24 cellular contexts compared by ENCODE assay signal in genomic region chr20:39103305-39103704, GRCh38.
DNase-seq lines count a peak whose midpoint lies in the region; ATAC-seq, FAIRE-seq and TF ChIP-seq lines count a peak whose summit lies in the region.
"Had no signal": no experiment of that assay in that cellular context is flagged by ENCODE, and none has a peak within 500 bp of the region (broad histone marks: within the 10 kb centered on the region; RNA-seq: fewer than 3 reads in every experiment).

No MANE protein-coding gene starts in this region.

- H3K27me3 ChIP-seq in astrocyte (ENCODE audit: insufficient read depth, low read length) = peaks cover 3% of the 10 kb centered on the region
- H3K27me3 ChIP-seq in bronchial epithelial cell (ENCODE audit: control insufficient read depth, insufficient read depth, low read length) = no peaks in the 10 kb centered on the region
- H3K27me3 ChIP-seq: BE2C; BLaER1 treated with 17β-estradiol and CSF1 and Interleukin-3, amounts not matched to agents 10 nM and 100 nM had no signal

- FAIRE-seq in astrocyte (lab: Jason Lieb, UNC) (peak; percentile 20), bronchial epithelial cell (lab: Jason Lieb, UNC) (peak; percentile 28), urothelium cell line (lab: Jason Lieb, UNC) (peak; percentile 91)
- FAIRE-seq: A549, D721Med, GM12891, GM19239 had no signal

- ATAC-seq in GM21737 (IDR thresholded peaks at IDR 0.05; ENCODE audit: unreplicated experiment) = no peak
- ATAC-seq: A549 had no signal

- H3K27me3 Mint-ChIP-seq in astrocyte (ENCODE audit: low read depth, unreplicated experiment) (peaks cover 23% of the 10 kb centered on the region), progenitor cell of endocrine pancreas (peaks cover 24% of the 10 kb centered on the region)

- no peak overlapping the region for H3K27ac Mint-ChIP-seq in astrocyte (ENCODE audit: unreplicated experiment)
- H3K27ac Mint-ChIP-seq in progenitor cell of endocrine pancreas = no peak overlapping the region
- H3K27ac Mint-ChIP-seq: CD14-positive monocyte; CD4-positive, alpha-beta T cell; CD8-positive, alpha-beta memory T cell had no signal

- DNase-seq in astrocyte (ENCODE audit: low read depth) (no peak), bronchial epithelial cell (ENCODE audit: low read depth) (no peak), urothelium cell line (ENCODE audit: low spot score) (no peak), amniotic stem cell (lab: John Stamatoyannopoulos, UW) (no peak), progenitor cell of endocrine pancreas (ENCODE audit: low spot score, unreplicated experiment) (no peak)
- DNase-seq: 8988T; ACHN; AML-193; BE2C; CD4-positive, alpha-beta T cell; CD8-positive, alpha-beta memory T cell; DMS 273 treated with DMSO at 0.1 percent for 48 hours; DMS79; GDM1; GOT3; H7 had no signal

- peaks cover 15% of the 10 kb centered on the region for H3K9me3 Mint-ChIP-seq in astrocyte (ENCODE audit: unreplicated experiment)
- H3K9me3 Mint-ChIP-seq in progenitor cell of endocrine pancreas (ENCODE audit: low read depth) = peaks cover 7% of the 10 kb centered on the region

- no peaks in the 10 kb centered on the region for H3K9me3 ChIP-seq in HEK293 (ENCODE audit: control insufficient read depth, insufficient read depth, low read depth, low read length)
- H3K9me3 ChIP-seq in astrocyte (ENCODE audit: insufficient read depth, low read depth, low read length) = no peaks in the 10 kb centered on the region
- H3K9me3 ChIP-seq: A549, BE2C had no signal

- H3K27ac ChIP-seq in HEK293 (ENCODE audit: extremely low read depth, low read depth, low read length) = no peak overlapping the region
- no peak overlapping the region for H3K27ac ChIP-seq in astrocyte (ENCODE audit: low read depth, low read length)
- H3K27ac ChIP-seq: A549; BLaER1 treated with 17β-estradiol and CSF1 and Interleukin-3, amounts not matched to agents 10 nM and 100 nM had no signal

- no peak overlapping the region for H3K4me2 ChIP-seq in astrocyte (ENCODE audit: low read length)
- H3K4me2 ChIP-seq: A549; BLaER1 treated with 17β-estradiol and CSF1 and Interleukin-3, amounts not matched to agents 10 nM and 100 nM had no signal

- H3K4me1 Mint-ChIP-seq in astrocyte (ENCODE audit: low read depth, unreplicated experiment) (no peaks in the 10 kb centered on the region), progenitor cell of endocrine pancreas (ENCODE audit: low read depth) (no peaks in the 10 kb centered on the region)
- H3K4me1 Mint-ChIP-seq: CD14-positive monocyte; CD8-positive, alpha-beta memory T cell had no signal

- H3K9ac ChIP-seq in astrocyte (ENCODE audit: low read length) = no peak overlapping the region
- H3K9ac ChIP-seq: BLaER1 treated with 17β-estradiol and CSF1 and Interleukin-3, amounts not matched to agents 10 nM and 100 nM had no signal

- CTCF ChIA-PET in HEK293 (lab: Yijun Ruan, JAX) = interaction anchor here (0.7 to 2.5 kb wide), 6 partner anchors 9 to 681 kb away, joined by 3 to 9 read pairs (median 4); no protein-coding TSS in a partner anchor

- H3K4me3 Mint-ChIP-seq in astrocyte (ENCODE audit: unreplicated experiment) (no peak overlapping the region), progenitor cell of endocrine pancreas (ENCODE audit: low read depth) (no peak overlapping the region)
- H3K4me3 Mint-ChIP-seq: CD14-positive monocyte; CD4-positive, alpha-beta T cell; CD8-positive, alpha-beta memory T cell had no signal

- TF ChIP-seq CTCF in HEK293 (tag by site-specific recombination; IDR thresholded peaks at IDR 0.05) = no peak
- no peak for TF ChIP-seq CTCF in astrocyte (IDR thresholded peaks at IDR 0.05; ENCODE audit: insufficient read depth, low read depth, low read length)
- TF ChIP-seq CTCF in bronchial epithelial cell (IDR thresholded peaks at IDR 0.05; ENCODE audit: insufficient read depth, low read length, severe bottlenecking) = no peak
- TF ChIP-seq CTCF in progenitor cell of endocrine pancreas (IDR thresholded peaks at IDR 0.05; ENCODE audit: unreplicated experiment) = no peak

- H3K79me2 ChIP-seq in astrocyte (ENCODE audit: insufficient read depth, low read length) = no peaks in the 10 kb centered on the region

- H3K36me3 Mint-ChIP-seq in astrocyte (ENCODE audit: low read depth, unreplicated experiment) = no peaks in the 10 kb centered on the region
- H3K36me3 Mint-ChIP-seq in progenitor cell of endocrine pancreas (ENCODE audit: insufficient read depth) = no peaks in the 10 kb centered on the region
- H3K36me3 Mint-ChIP-seq: CD14-positive monocyte had no signal

- no peak overlapping the region for H2AFZ ChIP-seq in astrocyte (ENCODE audit: low read depth, low read length)

- H3K4me3 ChIP-seq in HEK293 (ENCODE audit: low read depth, low read length) (no peak overlapping the region), astrocyte (ENCODE audit: insufficient read depth, low read depth, low read length) (no peak overlapping the region), bronchial epithelial cell (ENCODE audit: low read depth, low read length) (no peak overlapping the region)
- H3K4me3 ChIP-seq: A549; BLaER1 treated with 17β-estradiol and CSF1 and Interleukin-3, amounts not matched to agents 10 nM and 100 nM had no signal

- H3K36me3 ChIP-seq in HEK293 (ENCODE audit: control insufficient read depth in 2 of 2, insufficient read depth in 1 of 2, low read length in 2 of 2) (no peaks in the 10 kb centered on the region), astrocyte (ENCODE audit: insufficient read depth, low read length) (no peaks in the 10 kb centered on the region), bronchial epithelial cell (ENCODE audit: control insufficient read depth, insufficient read depth, low read length) (no peaks in the 10 kb centered on the region)
- H3K36me3 ChIP-seq: BE2C; BLaER1 treated with 17β-estradiol and CSF1 and Interleukin-3, amounts not matched to agents 10 nM and 100 nM had no signal

- POLR2A ChIA-PET in HEK293 (lab: Yijun Ruan, JAX) = no interaction called here

- no peaks in the 10 kb centered on the region for H4K20me1 ChIP-seq in astrocyte (ENCODE audit: insufficient read depth, low read length)
- H4K20me1 ChIP-seq: BLaER1 treated with 17β-estradiol and CSF1 and Interleukin-3, amounts not matched to agents 10 nM and 100 nM had no signal

- no peaks in the 10 kb centered on the region for H3K4me1 ChIP-seq in HEK293 (ENCODE audit: control insufficient read depth, insufficient read depth, low read length)
- peaks cover under 1% of the 10 kb centered on the region for H3K4me1 ChIP-seq in astrocyte (ENCODE audit: insufficient read depth, low read length)
- H3K4me1 ChIP-seq: BE2C had no signal

TF ChIP-seq in HEK293, 187 proteins besides CTCF, POLR2A, EP300 and RAD21:
- TF ChIP-seq KLF17 (tag by site-specific recombination; IDR thresholded peaks at IDR 0.05) = no peak
- peak; percentile 97 for TF ChIP-seq ZNF513 (tag by site-specific recombination; IDR thresholded peaks at IDR 0.05)
- no peak for TF ChIP-seq ZNF341 (tag by site-specific recombination; IDR thresholded peaks at IDR 0.05; ENCODE audit: low read depth)
- TF ChIP-seq ZNF335 (tag by site-specific recombination; conservative IDR thresholded peaks at IDR 0.05) = no peak
- no peak for TF ChIP-seq ZNF830 (tag by site-specific recombination; IDR thresholded peaks at IDR 0.05; ENCODE audit: low read depth)
- TF ChIP-seq TRIM28 (IDR thresholded peaks at IDR 0.05; ENCODE audit: borderline replicate concordance, low read length) = no peak
TF ChIP-seq in HEK293: peak in this region for 1.
